In genomic region chrX:73965833-73966232, GRCh38 we compare ENCODE assay signal across 26 cellular contexts.
DNase-seq lines count a peak whose midpoint lies in the region; ATAC-seq and TF ChIP-seq lines count a peak whose summit lies in the region.
"Had no signal": no experiment of that assay in that cellular context is flagged by ENCODE, and none has a peak within 500 bp of the region (broad histone marks: within the 10 kb centered on the region; RNA-seq: fewer than 3 reads in every experiment).

No MANE protein-coding gene starts in this region.

- no peak overlapping the region for H3K4me3 Mint-ChIP-seq in MCF 10A (ENCODE audit: unreplicated experiment)
- H3K4me3 Mint-ChIP-seq in stimulated activated naive B cell treated with anti-CD40 and anti-IgM and Interleukin-4, amounts not matched to agents 10 μg/mL and 1 μg/mL and 100 μg/mL, for 72 hours, result no peak overlapping the region
- H3K4me3 Mint-ChIP-seq: activated CD4-positive, alpha-beta T cell treated with anti-CD3 and anti-CD28 coated beads, Interleukin-2, amount 10 ng/mL, durations not matched to agents 24 days and 14 days; activated T-cell treated with anti-CD3 and anti-CD28 coated beads, Interleukin-2, amount 50 U/mL, for 4 hours; stimulated activated naive CD8-positive, alpha-beta T cell treated with anti-CD3 and anti-CD28 coated beads, Interleukin-15, Interleukin-2, amounts not matched to agents 100 ng/mL and 50 ng/mL, for 24 hours had no signal

- H3K27me3 ChIP-seq in mammary epithelial cell (ENCODE audit: insufficient read depth, low read length) (no peaks in the 10 kb centered on the region), NT2/D1 (ENCODE audit: insufficient read depth, insufficient read length) (no peaks in the 10 kb centered on the region)
- H3K27me3 ChIP-seq: dorsolateral prefrontal cortex, tibial artery had no signal

- POLR2A ChIA-PET in MCF 10A (lab: Yijun Ruan, JAX), result interaction anchor here (0.6 kb wide), 1 partner anchor 17 kb away, joined by 4 read pairs; no protein-coding TSS in a partner anchor

- peaks cover 82% of the 10 kb centered on the region for H3K79me2 ChIP-seq in mammary epithelial cell (ENCODE audit: insufficient read depth, low read length)

- no peak overlapping the region for H2AFZ ChIP-seq in mammary epithelial cell (ENCODE audit: low read depth, low read length)
- H2AFZ ChIP-seq: GM23248 had no signal

- H3K9ac ChIP-seq in mammary epithelial cell (ENCODE audit: insufficient read depth, low read length) (no peak overlapping the region), NT2/D1 (ENCODE audit: insufficient read length, low read depth) (no peak overlapping the region)
- H3K9ac ChIP-seq: GM23248, KMS-11 had no signal

- dilution Hi-C loops in mammary epithelial cell (cut with HindIII; ENCODE audit: low sequenced_read_pairs), result no loop called here

- BruUV-seq in MCF 10A (replicated peaks; lab: Mats Ljungman, UMichigan) (no TSS peak), mammary epithelial cell (replicated peaks; lab: Mats Ljungman, UMichigan) (no TSS peak)

- DNase-seq in MCF 10A (ENCODE audit: unreplicated experiment) (peak; percentile 24), mammary epithelial cell (no peak), NT2/D1 (ENCODE audit: low read depth, low spot score) (peak; percentile 87), iPS-NIHi7 (ENCODE audit: extremely low spot score) (peak; percentile 42), retina (no peak), HT-29 (ENCODE audit: low spot score) (no peak)
- DNase-seq in stimulated activated naive B cell treated with anti-CD40 and anti-IgM and Interleukin-4, amounts not matched to agents 10 μg/mL and 1 μg/mL and 100 μg/mL, for 72 hours, result no peak
- no peak for DNase-seq in stimulated activated naive CD8-positive, alpha-beta T cell treated with anti-CD3 and anti-CD28 coated beads, Interleukin-15, Interleukin-2, amounts not matched to agents 100 U/mL and 50 U/mL, for 24 hours
- DNase-seq: 8988T; activated CD4-positive, alpha-beta T cell treated with anti-CD3 and anti-CD28 coated beads, Interleukin-2, amount 10 ng/mL, durations not matched to agents 24 days and 14 days; activated T-cell treated with anti-CD3 and anti-CD28 coated beads, Interleukin-2, amount 50 U/mL, for 4 hours; cerebellar nuclear complex; dorsolateral prefrontal cortex; glutamatergic neuron; GM23248; left cardiac atrium; NCI-H1694; NCI-H2171 treated with DMSO at 0.1 percent for 48 hours; NCI-H524 treated with DMSO at 0.1 percent for 48 hours; NK-92 treated with Interleukin-12 subunit alpha and Interleukin-12 subunit beta, amount 100 ng/mL, for 24 hours; nucleus accumbens; Right ventricle myocardium superior; tibial artery; WERI-Rb-1 had no signal

- ATAC-seq in stimulated activated naive B cell treated with anti-CD40 and anti-IgM and Interleukin-4, amounts not matched to agents 10 μg/mL and 1 μg/mL and 100 μg/mL, for 72 hours (replicated peaks), result no peak
- ATAC-seq in stimulated activated naive CD8-positive, alpha-beta T cell treated with anti-CD3 and anti-CD28 coated beads, Interleukin-15, Interleukin-2, amounts not matched to agents 100 U/mL and 50 U/mL, for 24 hours, result no peak
- ATAC-seq: activated T-cell treated with anti-CD3 and anti-CD28 coated beads, Interleukin-2, amount 50 U/mL, for 4 hours; left cardiac atrium had no signal

- H3K9me3 Mint-ChIP-seq in MCF 10A (ENCODE audit: unreplicated experiment), result no peaks in the 10 kb centered on the region
- H3K9me3 Mint-ChIP-seq in stimulated activated naive B cell treated with anti-CD40 and anti-IgM and Interleukin-4, amounts not matched to agents 10 μg/mL and 1 μg/mL and 100 μg/mL, for 72 hours, result no peaks in the 10 kb centered on the region
- H3K9me3 Mint-ChIP-seq: activated CD4-positive, alpha-beta T cell treated with anti-CD3 and anti-CD28 coated beads, Interleukin-2, amount 10 ng/mL, durations not matched to agents 24 days and 14 days; activated T-cell treated with anti-CD3 and anti-CD28 coated beads, Interleukin-2, amount 50 U/mL, for 4 hours; stimulated activated naive CD8-positive, alpha-beta T cell treated with anti-CD3 and anti-CD28 coated beads, Interleukin-15, Interleukin-2, amounts not matched to agents 100 ng/mL and 50 ng/mL, for 24 hours had no signal

- H3K36me3 ChIP-seq in mammary epithelial cell (ENCODE audit: insufficient read depth, low read length), result peaks cover 4% of the 10 kb centered on the region
- peaks cover 31% of the 10 kb centered on the region for H3K36me3 ChIP-seq in NT2/D1 (ENCODE audit: insufficient read depth, insufficient read length, low read length)

- in situ Hi-C loops in mammary epithelial cell (cut with MboI; ENCODE audit: low sequenced_read_pairs in 2 of 2), result no loop called here

- no peak overlapping the region for H3K27ac Mint-ChIP-seq in MCF 10A (ENCODE audit: low read depth, unreplicated experiment)
- H3K27ac Mint-ChIP-seq in stimulated activated naive B cell treated with anti-CD40 and anti-IgM and Interleukin-4, amounts not matched to agents 10 μg/mL and 1 μg/mL and 100 μg/mL, for 72 hours, result peak overlapping the region; percentile 56
- H3K27ac Mint-ChIP-seq: activated CD4-positive, alpha-beta T cell treated with anti-CD3 and anti-CD28 coated beads, Interleukin-2, amount 10 ng/mL, durations not matched to agents 24 days and 14 days; stimulated activated naive CD8-positive, alpha-beta T cell treated with anti-CD3 and anti-CD28 coated beads, Interleukin-15, Interleukin-2, amounts not matched to agents 100 ng/mL and 50 ng/mL, for 24 hours had no signal

- CTCF ChIA-PET in MCF 10A (lab: Yijun Ruan, JAX), result interaction anchor here (0.6 to 1.4 kb wide), 3 partner anchors 15 to 149 kb away, joined by 3 to 4 read pairs (median 4); no protein-coding TSS in a partner anchor
- CTCF ChIA-PET in mammary epithelial cell (lab: Charles Lee; ENCODE audit: low non-redundant PET), result no interaction called here

- H4K20me1 ChIP-seq in mammary epithelial cell (ENCODE audit: insufficient read depth, low read length), result peaks cover 3% of the 10 kb centered on the region

- intact Hi-C loops in MCF 10A (cut with micrococcal nuclease), result no loop called here
- intact Hi-C loops in mammary epithelial cell (cut with micrococcal nuclease), result no loop called here

- H3K27me3 Mint-ChIP-seq in MCF 10A (ENCODE audit: insufficient read depth, unreplicated experiment), result no peaks in the 10 kb centered on the region
- H3K27me3 Mint-ChIP-seq in stimulated activated naive B cell treated with anti-CD40 and anti-IgM and Interleukin-4, amounts not matched to agents 10 μg/mL and 1 μg/mL and 100 μg/mL, for 72 hours, result no peaks in the 10 kb centered on the region
- H3K27me3 Mint-ChIP-seq: activated CD4-positive, alpha-beta T cell treated with anti-CD3 and anti-CD28 coated beads, Interleukin-2, amount 10 ng/mL, durations not matched to agents 24 days and 14 days; stimulated activated naive CD8-positive, alpha-beta T cell treated with anti-CD3 and anti-CD28 coated beads, Interleukin-15, Interleukin-2, amounts not matched to agents 100 ng/mL and 50 ng/mL, for 24 hours had no signal

- WGBS in mammary epithelial cell (ENCODE audit: low coverage, missing lambda C conversion rate), result 76% methylated on average over 2 of the region's 2 CpGs

- no peaks in the 10 kb centered on the region for H3K4me1 ChIP-seq in mammary epithelial cell (ENCODE audit: insufficient read depth, low read length)
- H3K4me1 ChIP-seq in NT2/D1 (ENCODE audit: insufficient read depth, insufficient read length), result peaks cover 11% of the 10 kb centered on the region

- no peak overlapping the region for H3K4me2 ChIP-seq in mammary epithelial cell (ENCODE audit: insufficient read depth, low read depth, low read length)
- H3K4me2 ChIP-seq: KMS-11 had no signal

- H3K9me3 ChIP-seq in mammary epithelial cell (replicated peaks; ENCODE audit: insufficient read depth, low read length) (no peaks in the 10 kb centered on the region), NT2/D1 (ENCODE audit: insufficient read depth, low read length) (no peaks in the 10 kb centered on the region)
- H3K9me3 ChIP-seq: tibial artery had no signal

- peaks cover 28% of the 10 kb centered on the region for H3K4me1 Mint-ChIP-seq in MCF 10A (ENCODE audit: insufficient read depth, unreplicated experiment)
- H3K4me1 Mint-ChIP-seq in stimulated activated naive B cell treated with anti-CD40 and anti-IgM and Interleukin-4, amounts not matched to agents 10 μg/mL and 1 μg/mL and 100 μg/mL, for 72 hours, result peaks cover 2 to 10% of the 10 kb centered on the region in 2 donors

- TF ChIP-seq CTCF in MCF 10A (IDR thresholded peaks at IDR 0.05; ENCODE audit: unreplicated experiment), result no peak
- no peak for TF ChIP-seq CTCF in mammary epithelial cell (conservative IDR thresholded peaks at IDR 0.05 in 1 of 2, IDR thresholded peaks at IDR 0.05 in 1 of 2; ENCODE audit: extremely low read depth in 1 of 2, insufficient read depth in 1 of 2, low read depth in 1 of 2, low read length in 2 of 2)

- no peak overlapping the region for H3K27ac ChIP-seq in mammary epithelial cell (ENCODE audit: insufficient read depth, low read depth, low read length)
- H3K27ac ChIP-seq: dorsolateral prefrontal cortex, GM23248, KMS-11, tibial artery, WERI-Rb-1 had no signal

- H3K4me3 ChIP-seq in mammary epithelial cell (replicated peaks in 1 of 3; ENCODE audit: insufficient read depth in 1 of 3, low read depth in 2 of 3, low read length in 3 of 3), result no peak overlapping the region
- no peak overlapping the region for H3K4me3 ChIP-seq in NT2/D1 (ENCODE audit: insufficient read length, low read depth)
- H3K4me3 ChIP-seq: dorsolateral prefrontal cortex, GM23248, tibial artery had no signal

- peaks cover 11% of the 10 kb centered on the region for H3K36me3 Mint-ChIP-seq in MCF 10A (ENCODE audit: insufficient read depth, unreplicated experiment)
- H3K36me3 Mint-ChIP-seq in stimulated activated naive B cell treated with anti-CD40 and anti-IgM and Interleukin-4, amounts not matched to agents 10 μg/mL and 1 μg/mL and 100 μg/mL, for 72 hours, result peaks cover 9 to 48% of the 10 kb centered on the region in 2 donors

Comparison
In these comparisons a context has a peak if more than half of its experiments do, and no peak if none do; other contexts are left out.
1. DNase-seq: peak in MCF 10A (single experiment), NT2/D1 (single experiment) and iPS-NIHi7 (single experiment); none in mammary epithelial cell (single experiment), stimulated activated naive B cell treated with anti-CD40 and anti-IgM and Interleukin-4, amounts not matched to agents 10 μg/mL and 1 μg/mL and 100 μg/mL, for 72 hours (single experiment), retina (single experiment), stimulated activated naive CD8-positive, alpha-beta T cell treated with anti-CD3 and anti-CD28 coated beads, Interleukin-15, Interleukin-2, amounts not matched to agents 100 U/mL and 50 U/mL, for 24 hours (single experiment) and HT-29 (single experiment).